In genomic region chr7:137957887-137958286, GRCh38 we compare ENCODE assay signal across 1 cellular context.
TF ChIP-seq lines count a peak whose summit lies in the region.

No MANE protein-coding gene starts in this region.

TF ChIP-seq in K562, 482 proteins besides CTCF, POLR2A, EP300 and RAD21:
- TF ChIP-seq FOXK1 (CRISPR knock-in tag; IDR thresholded peaks at IDR 0.05; ENCODE audit: borderline replicate concordance), result no peak
- TF ChIP-seq KDM4B (IDR thresholded peaks at IDR 0.05; ENCODE audit: borderline replicate concordance in 2 of 2, low read depth in 1 of 2), result 0 out of 4 replicates have a peak, but pooled peaks of 1 of the 2 experiments have one; percentile 2
- TF ChIP-seq BRCA1 (IDR thresholded peaks at IDR 0.05), result no peak
- 0 out of 2 replicates have a peak, but pooled peaks have one; percentile 91 for TF ChIP-seq BRCA1 (CRISPR knock-in tag; IDR thresholded peaks at IDR 0.05)
- 0 out of 2 replicates have a peak, but pooled peaks have one; percentile 1 for TF ChIP-seq ZNF589 (CRISPR knock-in tag; IDR thresholded peaks at IDR 0.05; ENCODE audit: low read depth)
